In genomic region chr4:80185787-80186548, GRCh38 we compare ENCODE assay signal across 11 cellular contexts. TPM values are rescaled to one million over a fixed set of nuclear protein-coding genes. Genes with fewer than 3 reads are reported as not detected.
DNase-seq lines count a peak whose midpoint lies in the region; ATAC-seq, FAIRE-seq and TF ChIP-seq lines count a peak whose summit lies in the region.
"Had no signal": no experiment of that assay in that cellular context is flagged by ENCODE, and none has a peak within 500 bp of the region (broad histone marks: within the 10 kb centered on the region; RNA-seq: fewer than 3 reads in every experiment).

No MANE protein-coding gene starts in this region.

- H3K9me3 ChIP-seq in iPS-15b (ENCODE audit: control insufficient read depth, insufficient read depth, low read length), result no peaks in the 10 kb centered on the region

- CTCF ChIA-PET in RWPE1 (lab: Yijun Ruan, JAX), result interaction anchor here (0.7 to 1.2 kb wide), 3 partner anchors 11 to 49 kb away, joined by 3 to 4 read pairs (median 3); no protein-coding TSS in a partner anchor

- H3K4me3 ChIP-seq in iPS-15b (ENCODE audit: low read depth, low read length), result peak overlapping the region; percentile 62
- H3K4me3 ChIP-seq: SK-N-MC had no signal

- DNase-seq in T-helper 2 cell treated with Interferon-gamma antibody and Interleukin-4, amounts not matched to agents 5 μg/mL and 100 μg/mL, for 36 hours (ENCODE audit: low spot score), result no peak
- no peak for DNase-seq in T-helper 2 cell
- DNase-seq in activated naive CD8-positive, alpha-beta T cell treated with anti-CD3 and anti-CD28 coated beads for 36 hours, result no peak
- DNase-seq in stimulated activated effector memory CD8-positive, alpha-beta T cell treated with anti-CD3 and anti-CD28 coated beads, Interleukin-12 subunit alpha, Interleukin-12 subunit beta, amount 100 ng/mL, for 72 hours (ENCODE audit: low spot score in 2 of 2), result no peak
- no peak for DNase-seq in GM19239 (ENCODE audit: insufficient read length, low spot score)
- DNase-seq in RWPE1 (ENCODE audit: low spot score), result no peak
- no peak for DNase-seq in NCI-H774 (lab: John Stamatoyannopoulos, UW)
- DNase-seq: stimulated activated CD4-positive, alpha-beta T cell treated with anti-CD3 and anti-CD28 coated beads, Interleukin-4, amount 100 ng/mL, for 24 hours had no signal

- H3K27ac ChIP-seq in RWPE1, result no peak overlapping the region
- H3K27ac ChIP-seq: SK-N-MC had no signal

- peaks cover 40% of the 10 kb centered on the region for H3K27me3 Mint-ChIP-seq in T-helper 2 cell treated with Interferon-gamma antibody and Interleukin-4, amounts not matched to agents 5 μg/mL and 100 μg/mL, for 36 hours (ENCODE audit: low read depth)
- peaks cover 33% of the 10 kb centered on the region for H3K27me3 Mint-ChIP-seq in activated naive CD8-positive, alpha-beta T cell treated with anti-CD3 and anti-CD28 coated beads for 36 hours

- no peaks in the 10 kb centered on the region for H3K36me3 ChIP-seq in iPS-15b (ENCODE audit: control insufficient read depth, insufficient read depth, low read length)

- no peak overlapping the region for H3K9ac ChIP-seq in iPS-15b (ENCODE audit: low read depth, low read length)

- peaks cover 7% of the 10 kb centered on the region for H3K36me3 Mint-ChIP-seq in T-helper 2 cell treated with Interferon-gamma antibody and Interleukin-4, amounts not matched to agents 5 μg/mL and 100 μg/mL, for 36 hours (ENCODE audit: low read depth)
- no peaks in the 10 kb centered on the region for H3K36me3 Mint-ChIP-seq in activated naive CD8-positive, alpha-beta T cell treated with anti-CD3 and anti-CD28 coated beads for 36 hours
- H3K36me3 Mint-ChIP-seq in stimulated activated effector memory CD8-positive, alpha-beta T cell treated with anti-CD3 and anti-CD28 coated beads, Interleukin-12 subunit alpha, Interleukin-12 subunit beta, amount 100 ng/mL, for 72 hours, result peaks cover 27% of the 10 kb centered on the region

- peak overlapping the region; percentile 98 for H3K4me3 Mint-ChIP-seq in T-helper 2 cell treated with Interferon-gamma antibody and Interleukin-4, amounts not matched to agents 5 μg/mL and 100 μg/mL, for 36 hours
- peak overlapping the region; percentile 98 for H3K4me3 Mint-ChIP-seq in activated naive CD8-positive, alpha-beta T cell treated with anti-CD3 and anti-CD28 coated beads for 36 hours
- H3K4me3 Mint-ChIP-seq in stimulated activated effector memory CD8-positive, alpha-beta T cell treated with anti-CD3 and anti-CD28 coated beads, Interleukin-12 subunit alpha, Interleukin-12 subunit beta, amount 100 ng/mL, for 72 hours, result peak overlapping the region; percentile 96

- ATAC-seq in stimulated activated effector memory CD8-positive, alpha-beta T cell treated with anti-CD3 and anti-CD28 coated beads, Interleukin-12 subunit alpha, Interleukin-12 subunit beta, amount 100 ng/mL, for 72 hours, result no peak

- TF ChIP-seq CTCF in RWPE1 (conservative IDR thresholded peaks at IDR 0.05; ENCODE audit: low read depth), result no peak

- H3K27me3 ChIP-seq in iPS-15b (ENCODE audit: control insufficient read depth, insufficient read depth, low read length), result peaks cover 94% of the 10 kb centered on the region

- FAIRE-seq in GM19239 (lab: Jason Lieb, UNC), result no peak
- FAIRE-seq: A204.1 had no signal

- peak overlapping the region; percentile 17 for H3K27ac Mint-ChIP-seq in T-helper 2 cell treated with Interferon-gamma antibody and Interleukin-4, amounts not matched to agents 5 μg/mL and 100 μg/mL, for 36 hours
- no peak overlapping the region for H3K27ac Mint-ChIP-seq in activated naive CD8-positive, alpha-beta T cell treated with anti-CD3 and anti-CD28 coated beads for 36 hours
- peak overlapping the region; percentile 98 for H3K27ac Mint-ChIP-seq in stimulated activated effector memory CD8-positive, alpha-beta T cell treated with anti-CD3 and anti-CD28 coated beads, Interleukin-12 subunit alpha, Interleukin-12 subunit beta, amount 100 ng/mL, for 72 hours

- peaks cover 38% of the 10 kb centered on the region for H3K4me1 Mint-ChIP-seq in T-helper 2 cell treated with Interferon-gamma antibody and Interleukin-4, amounts not matched to agents 5 μg/mL and 100 μg/mL, for 36 hours (ENCODE audit: low read depth)
- peaks cover 36% of the 10 kb centered on the region for H3K4me1 Mint-ChIP-seq in activated naive CD8-positive, alpha-beta T cell treated with anti-CD3 and anti-CD28 coated beads for 36 hours
- peaks cover 46% of the 10 kb centered on the region for H3K4me1 Mint-ChIP-seq in stimulated activated effector memory CD8-positive, alpha-beta T cell treated with anti-CD3 and anti-CD28 coated beads, Interleukin-12 subunit alpha, Interleukin-12 subunit beta, amount 100 ng/mL, for 72 hours

- H3K4me1 ChIP-seq in iPS-15b (ENCODE audit: control insufficient read depth, insufficient read depth, low read length), result peaks cover 6% of the 10 kb centered on the region

- H3K9me3 Mint-ChIP-seq in T-helper 2 cell treated with Interferon-gamma antibody and Interleukin-4, amounts not matched to agents 5 μg/mL and 100 μg/mL, for 36 hours, result no peaks in the 10 kb centered on the region
- peaks cover 1% of the 10 kb centered on the region for H3K9me3 Mint-ChIP-seq in activated naive CD8-positive, alpha-beta T cell treated with anti-CD3 and anti-CD28 coated beads for 36 hours
- no peaks in the 10 kb centered on the region for H3K9me3 Mint-ChIP-seq in stimulated activated effector memory CD8-positive, alpha-beta T cell treated with anti-CD3 and anti-CD28 coated beads, Interleukin-12 subunit alpha, Interleukin-12 subunit beta, amount 100 ng/mL, for 72 hours

- POLR2A ChIA-PET in RWPE1 (lab: Yijun Ruan, JAX; ENCODE audit: low non-redundant PET), result no interaction called here

RNA-seq across cellular contexts. Expression of gene PRDM8, which starts 11.3 kb away (rescaled TPM):
- 1 to 10 TPM; 1.3 to 2.3 TPM for total RNA-seq in activated naive CD8-positive, alpha-beta T cell treated with anti-CD3 and anti-CD28 coated beads for 36 hours
